14 cellular contexts compared by ENCODE assay signal in the genomic region with DNA sequence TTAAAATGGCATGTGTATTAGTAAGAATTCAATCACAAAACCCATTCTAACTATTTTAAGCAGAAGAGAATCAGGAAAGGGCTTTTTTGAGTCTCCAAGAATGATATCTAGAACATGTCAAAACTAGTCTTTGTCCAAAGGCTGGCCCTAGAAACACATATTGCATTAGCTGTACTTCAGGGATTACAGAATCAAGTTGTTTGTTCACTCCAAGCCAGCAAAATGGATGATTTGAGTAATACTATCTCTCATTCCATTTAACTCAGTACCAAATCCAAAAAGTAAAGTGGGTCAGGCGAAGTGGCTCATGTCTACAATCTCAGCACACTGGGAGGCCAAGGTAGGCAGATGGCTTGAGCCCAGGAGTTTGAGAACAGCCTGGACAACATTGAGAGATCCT.
"Had no signal": no experiment of that assay in that cellular context is flagged by ENCODE, and none has a peak within 500 bp of the region (broad histone marks: within the 10 kb centered on the region; RNA-seq: fewer than 3 reads in every experiment).

No MANE protein-coding gene starts in this region.

- H3K4me3 Mint-ChIP-seq: activated CD4-positive, alpha-beta T cell treated with anti-CD3 and anti-CD28 coated beads, Interleukin-2, amount 10 ng/mL, durations not matched to agents 7 days and 5 days; activated naive CD4-positive, alpha-beta T cell treated with anti-CD3 and anti-CD28 coated beads for 36 hours; neural progenitor cell; stimulated activated naive CD8-positive, alpha-beta T cell treated with anti-CD3 and anti-CD28 coated beads, Interleukin-15, amount 100 ng/mL, for 72 hours had no signal

- ATAC-seq: lower lobe of right lung; stimulated activated naive CD8-positive, alpha-beta T cell treated with anti-CD3 and anti-CD28 coated beads, Interleukin-15, amount 100 ng/mL, for 72 hours had no signal

- H3K9me3 Mint-ChIP-seq: activated CD4-positive, alpha-beta T cell treated with anti-CD3 and anti-CD28 coated beads, Interleukin-2, amount 10 ng/mL, durations not matched to agents 7 days and 5 days; activated naive CD4-positive, alpha-beta T cell treated with anti-CD3 and anti-CD28 coated beads for 36 hours; neural progenitor cell; stimulated activated naive CD8-positive, alpha-beta T cell treated with anti-CD3 and anti-CD28 coated beads, Interleukin-15, amount 100 ng/mL, for 72 hours had no signal

- H3K27ac ChIP-seq: colonic mucosa, lower lobe of right lung, neural progenitor cell, sigmoid colon, SK-N-MC, spleen had no signal

- H3K4me3 ChIP-seq: colonic mucosa, lower lobe of right lung, neural progenitor cell, sigmoid colon, SK-N-MC, spleen had no signal

- H3K4me2 ChIP-seq: neural progenitor cell had no signal

- H3K4me1 Mint-ChIP-seq: activated CD4-positive, alpha-beta T cell treated with anti-CD3 and anti-CD28 coated beads, Interleukin-2, amount 10 ng/mL, durations not matched to agents 7 days and 5 days; neural progenitor cell had no signal

- H3K27me3 Mint-ChIP-seq: activated CD4-positive, alpha-beta T cell treated with anti-CD3 and anti-CD28 coated beads, Interleukin-2, amount 10 ng/mL, durations not matched to agents 7 days and 5 days; stimulated activated naive CD8-positive, alpha-beta T cell treated with anti-CD3 and anti-CD28 coated beads, Interleukin-15, amount 100 ng/mL, for 72 hours had no signal

- H2AFZ ChIP-seq: neural progenitor cell had no signal

- H3K27me3 ChIP-seq: colonic mucosa, neural progenitor cell, sigmoid colon, spleen had no signal

- H3K9me3 ChIP-seq: colonic mucosa, lower lobe of right lung, sigmoid colon, spleen had no signal

- DNase-seq: activated CD4-positive, alpha-beta T cell treated with anti-CD3 and anti-CD28 coated beads, Interleukin-2, amount 10 ng/mL, durations not matched to agents 7 days and 5 days; activated CD8-positive, alpha-beta memory T cell treated with anti-CD3 and anti-CD28 coated beads, Interleukin-2, amount 50 U/mL, for 48 hours; activated naive CD4-positive, alpha-beta T cell treated with anti-CD3 and anti-CD28 coated beads for 36 hours; caudate nucleus; colonic mucosa; hippocampal formation; kidney glomerular epithelial cell; lower lobe of right lung; sigmoid colon; spleen; stimulated activated naive CD8-positive, alpha-beta T cell treated with anti-CD3 and anti-CD28 coated beads, Interleukin-15, amount 100 ng/mL, for 72 hours; T-helper 9 cell had no signal

- H3K27ac Mint-ChIP-seq: activated CD4-positive, alpha-beta T cell treated with anti-CD3 and anti-CD28 coated beads, Interleukin-2, amount 10 ng/mL, durations not matched to agents 7 days and 5 days; activated naive CD4-positive, alpha-beta T cell treated with anti-CD3 and anti-CD28 coated beads for 36 hours; neural progenitor cell had no signal

- H3K4me1 ChIP-seq: colonic mucosa, lower lobe of right lung, neural progenitor cell had no signal

- H3K9ac ChIP-seq: neural progenitor cell had no signal

- H3K36me3 ChIP-seq: colonic mucosa had no signal
